Comparison of ENCODE assay signal across 19 cellular contexts in genomic region chr2:60836491-60836890, GRCh38.
"Had no signal": no experiment of that assay in that cellular context is flagged by ENCODE, and none has a peak within 500 bp of the region (broad histone marks: within the 10 kb centered on the region; RNA-seq: fewer than 3 reads in every experiment).

No MANE protein-coding gene starts in this region.

- H3K4me3 Mint-ChIP-seq: dendritic cell treated with granulocyte-macrophage colony-stimulating factor and Interleukin-4, amounts not matched to agents 40 ng/mL and 50 ng/mL, for 4 days; neural progenitor cell had no signal

- H3K27me3 ChIP-seq: ascending aorta, breast epithelium, foreskin keratinocyte, pancreas, transverse colon, vagina had no signal

- H3K36me3 ChIP-seq: ascending aorta, breast epithelium, left ventricle myocardium inferior, neural progenitor cell, pancreas, transverse colon, vagina had no signal

- H3K9me3 Mint-ChIP-seq: neural progenitor cell had no signal

- H3K27ac ChIP-seq: ascending aorta, breast epithelium, foreskin keratinocyte, left ventricle myocardium inferior, neural progenitor cell, pancreas, transverse colon, vagina had no signal

- H2AFZ ChIP-seq: neural progenitor cell had no signal

- H3K27me3 Mint-ChIP-seq: dendritic cell treated with granulocyte-macrophage colony-stimulating factor and Interleukin-4, amounts not matched to agents 40 ng/mL and 50 ng/mL, for 4 days; naive B cell had no signal

- H3K9ac ChIP-seq: neural progenitor cell had no signal

- H3K4me3 ChIP-seq: ascending aorta, breast epithelium, left ventricle myocardium inferior, neural progenitor cell, pancreas, transverse colon, vagina had no signal

- H3K9me3 ChIP-seq: ascending aorta, breast epithelium, left ventricle myocardium inferior, pancreas, transverse colon, vagina had no signal

- DNase-seq: activated CD4-positive, alpha-beta T cell treated with anti-CD3 and anti-CD28 coated beads, Interleukin-2, amount 50 U/mL, for 1 hour; activated CD4-positive, CD25-positive, alpha-beta regulatory T cell; activated naive CD4-positive, alpha-beta T cell; activated T-cell treated with anti-CD3 and anti-CD28 coated beads for 4 hours; effector memory CD4-positive, alpha-beta T cell; foreskin keratinocyte; glutamatergic neuron; left ventricle myocardium inferior; naive B cell; pancreas; stimulated activated CD4-positive, alpha-beta T cell treated with anti-CD3 and anti-CD28 coated beads, Interleukin-12 subunit alpha, Interleukin-12 subunit beta, amount 100 ng/mL, for 4 hours; stimulated activated CD4-positive, alpha-beta T cell treated with anti-CD3 and anti-CD28 coated beads, Interleukin-2, amount 100 ng/mL, for 24 hours; substantia nigra; transverse colon had no signal

- H3K36me3 Mint-ChIP-seq: naive B cell, neural progenitor cell had no signal

- ATAC-seq: foreskin keratinocyte, pancreas had no signal

- H3K27ac Mint-ChIP-seq: neural progenitor cell had no signal

- H3K4me1 ChIP-seq: ascending aorta, breast epithelium, foreskin keratinocyte, pancreas, transverse colon, vagina had no signal

- H3K4me2 ChIP-seq: neural progenitor cell had no signal
